35 cellular contexts compared by ENCODE assay signal in the genomic region with DNA sequence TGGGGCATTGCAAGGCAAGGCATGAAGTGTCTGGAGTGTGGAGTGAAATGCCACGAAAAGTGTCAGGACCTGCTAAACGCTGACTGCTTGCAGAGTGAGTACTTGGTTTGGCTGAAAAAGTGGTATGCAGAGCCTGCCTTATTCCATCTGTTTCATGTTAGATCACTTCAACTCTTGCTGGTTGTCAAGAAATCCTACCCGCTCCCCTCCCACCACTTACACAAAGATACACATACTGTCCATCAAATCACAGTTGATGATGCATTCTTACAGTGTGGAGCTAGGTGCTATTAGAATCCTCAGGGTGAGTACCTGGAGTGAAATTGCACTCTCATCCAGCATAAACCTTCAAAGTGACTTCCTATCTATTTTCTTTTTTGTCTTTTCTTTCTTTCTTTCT.
"Had no signal": no experiment of that assay in that cellular context is flagged by ENCODE, and none has a peak within 500 bp of the region (broad histone marks: within the 10 kb centered on the region; RNA-seq: fewer than 3 reads in every experiment).

No MANE protein-coding gene starts in this region.

- DNase-seq: Karpas-422, Kasumi-1, MG63, MM.1S, MV-4-11, NCI-H1048, NCI-H1092, NCI-H1092 treated with DMSO at 0.1 percent for 48 hours, NCI-H1105, NCI-H1105 treated with DMSO at 0.1 percent for 48 hours, NCI-H1417, NCI-H1417 treated with DMSO at 0.1 percent for 48 hours, NCI-H1436, NCI-H1436 treated with DMSO at 0.1 percent for 48 hours, NCI-H146, NCI-H1694, NCI-H1694 treated with DMSO at 0.1 percent for 48 hours, NCI-H187, NCI-H187 treated with DMSO at 0.1 percent for 48 hours, NCI-H1930, NCI-H2029, NCI-H2029 treated with DMSO at 0.1 percent for 48 hours, NCI-H2081, NCI-H2081 treated with DMSO at 0.1 percent for 48 hours, NCI-H2107, NCI-H2171, NCI-H2171 treated with DMSO at 0.1 percent for 48 hours, NCI-H2227 treated with DMSO at 0.1 percent for 48 hours, NCI-H226, NCI-H345, NCI-H446, NCI-H446 treated with DMSO at 0.1 percent for 48 hours, NCI-H510A, NCI-H510A treated with DMSO at 0.1 percent for 48 hours, NCI-H524 had no signal

- H3K27me3 ChIP-seq: MG63 had no signal

- H3K36me3 ChIP-seq: MG63 had no signal

- H3K4me3 ChIP-seq: MG63 had no signal

- H3K9me3 ChIP-seq: MG63 had no signal
